Comparison of ENCODE assay signal across 8 cellular contexts in the genomic region with DNA sequence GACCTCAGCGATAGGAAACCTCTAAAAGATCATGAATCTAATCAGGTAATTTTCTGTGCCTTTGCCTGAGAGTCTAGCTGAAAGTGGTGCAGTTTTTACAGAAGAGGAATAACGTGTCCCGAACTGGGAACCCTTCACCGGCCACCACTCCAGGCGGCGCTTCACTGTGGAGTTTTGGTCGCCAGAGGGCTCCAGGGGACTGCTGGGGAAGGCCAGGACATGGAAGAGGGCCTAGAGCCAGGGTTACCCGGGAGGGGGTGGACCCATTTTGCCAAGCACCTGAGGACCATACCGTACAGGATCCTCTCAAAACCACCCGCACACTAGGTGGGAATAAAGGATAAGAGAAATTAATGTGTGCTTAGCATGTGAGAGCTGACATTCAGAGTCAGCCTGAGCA. TPM values are rescaled to one million over a fixed set of nuclear protein-coding genes. Genes with fewer than 3 reads are reported as not detected.
DNase-seq lines count a peak whose midpoint lies in the region; ATAC-seq and TF ChIP-seq lines count a peak whose summit lies in the region.
"Not testable (repeated sequence)": the region's sequence is repeated elsewhere in the genome, so short reads cannot be mapped to it uniquely, and the experiment has no call there.

No MANE protein-coding gene starts in this region.

- H3K27ac Mint-ChIP-seq in glutamatergic neuron (ENCODE audit: unreplicated experiment) = not testable (repeated sequence)

- WGBS in psoas muscle, 3 donors = 27 to 34% (median 34%) methylated on average over 10 of the region's 10 CpGs

- peaks cover 0 to 17% of the 10 kb centered on the region in 2 donors for H3K27me3 ChIP-seq in left lung
- not testable (repeated sequence) for H3K27me3 ChIP-seq in psoas muscle (ENCODE audit: insufficient read depth in 3 of 3, low read length in 2 of 3)

- H3K4me3 Mint-ChIP-seq in glutamatergic neuron (ENCODE audit: unreplicated experiment) = not testable (repeated sequence)

- DNase-seq in AG20443 (ENCODE audit: low spot score) (peak; percentile 33), KBM-7 (peak; percentile 55), cerebellar cortex (ENCODE audit: low spot score) (peak; percentile 20), glutamatergic neuron (peak; percentile 69)
- DNase-seq in left lung, psoas muscle: not testable (repeated sequence)

- not testable (repeated sequence) for H3K4me3 ChIP-seq in GM12875 (ENCODE audit: low read depth, low read length); left lung; psoas muscle

- not testable (repeated sequence) for H3K4me1 ChIP-seq in left lung, psoas muscle

- H3K9me3 ChIP-seq in left lung, psoas muscle: not testable (repeated sequence)

- in situ Hi-C loops in KBM-7 (cut with MboI; ENCODE audit: low pct_unique_long_range_greater_than_20kb, low sequenced_read_pairs) = loop anchor here (25.0 kb wide), 1 partner anchor 486 kb away; the partner anchor contains the start of genes RNF168 and SMCO1

- not testable (repeated sequence) for H3K9me3 Mint-ChIP-seq in glutamatergic neuron (ENCODE audit: unreplicated experiment)

- ATAC-seq in SK-N-SH treated with all-trans-retinoic acid at 6 μM for 48 hours = peak; percentile 73
- peak; percentile 65 for ATAC-seq in left lung
- ATAC-seq in psoas muscle = peak; percentile 47 to 87 (median 80)

- H3K36me3 Mint-ChIP-seq in glutamatergic neuron (ENCODE audit: unreplicated experiment) = not testable (repeated sequence)

- not testable (repeated sequence) for H3K36me3 ChIP-seq in left lung; psoas muscle (ENCODE audit: insufficient read depth in 1 of 2, low read depth in 1 of 2)

- TF ChIP-seq CTCF in GM12875 (IDR thresholded peaks at IDR 0.05; ENCODE audit: borderline replicate concordance, insufficient read depth, low read depth, low read length) = peak; percentile 36; the same call in 1 of the 2 replicates
- TF ChIP-seq CTCF in glutamatergic neuron (IDR thresholded peaks at IDR 0.05; ENCODE audit: partially characterized antibody, unreplicated experiment); left lung (IDR thresholded peaks at IDR 0.05): not testable (repeated sequence)
- peak; percentile 46 for TF ChIP-seq CTCF in psoas muscle (IDR thresholded peaks at IDR 0.05)

- not testable (repeated sequence) for H3K4me1 Mint-ChIP-seq in glutamatergic neuron (ENCODE audit: low read depth, unreplicated experiment)

- H3K27me3 Mint-ChIP-seq in glutamatergic neuron (ENCODE audit: unreplicated experiment) = not testable (repeated sequence)

- H3K27ac ChIP-seq in left lung, psoas muscle: not testable (repeated sequence)

- intact Hi-C loops in left lung (cut with DNase I) = not testable (repeated sequence)
- intact Hi-C loops in psoas muscle (cut with DNase I) = loop anchor here in 1 of 2 donors (2.0 kb wide), 1 partner anchor 171 kb away; no protein-coding TSS in a partner anchor

RNA-seq across cellular contexts. Expression of gene TFRC, which starts 55.8 kb away (rescaled TPM):
- 35.8 TPM for total RNA-seq in glutamatergic neuron (ENCODE audit: unreplicated experiment)
- total RNA-seq in left lung = 100 to 1,000 TPM; 190 to 327 TPM
- 100 to 1,000 TPM in 1 of 4 donors, 10 to 100 TPM in 3; 36.2 to 101 (median 63.0) TPM for total RNA-seq in psoas muscle
- 100 to 1,000 TPM in 1 of 3 donors, 10 to 100 TPM in 2; 36.3 to 208 (median 95.8) TPM for polyA plus RNA-seq in psoas muscle
